Comparison of ENCODE assay signal across 1 cellular context in the genomic region with DNA sequence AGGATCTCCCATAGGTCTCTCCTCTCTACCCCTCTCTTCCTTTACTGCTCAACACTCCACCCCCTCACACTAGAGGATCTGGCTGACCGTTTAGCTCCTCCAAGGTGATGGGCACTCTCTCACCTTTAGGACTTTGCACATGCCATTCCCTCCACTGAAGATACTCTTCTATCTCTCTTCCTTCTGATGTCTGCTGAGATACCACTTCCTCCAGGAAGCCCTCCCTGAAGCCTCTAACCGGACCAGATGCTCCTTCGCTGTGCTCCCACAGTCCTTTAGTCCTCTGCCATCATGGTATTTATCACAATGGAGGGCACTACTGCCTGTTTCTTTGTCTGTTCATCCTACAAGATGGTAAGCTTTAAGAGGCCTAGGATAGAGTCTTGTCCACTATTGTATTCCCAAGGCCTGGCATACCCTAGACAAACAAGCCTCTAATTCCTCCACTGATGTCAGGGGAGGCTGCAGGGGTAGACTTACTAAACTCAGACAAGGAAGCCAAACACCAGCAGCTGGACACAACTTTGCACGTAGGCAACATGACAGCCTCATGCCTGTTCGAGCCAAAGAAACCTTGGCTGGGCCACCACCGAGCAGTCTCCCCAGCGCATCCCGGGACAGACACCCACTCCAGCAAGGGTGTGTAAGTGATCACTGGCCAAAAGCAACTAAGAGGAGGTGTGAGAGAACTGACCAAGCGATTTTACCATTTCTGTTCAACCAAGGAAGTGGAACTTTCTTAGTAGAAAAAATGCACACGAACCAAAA.
TF ChIP-seq lines count a peak whose summit lies in the region.

No MANE protein-coding gene starts in this region.

TF ChIP-seq in HCT116, 20 proteins besides CTCF, POLR2A, EP300 and RAD21 (continued from another document):
- TF ChIP-seq SP1 (IDR thresholded peaks at IDR 0.05; ENCODE audit: low read depth) (no peak), EZH2phosphoT487 (IDR thresholded peaks at IDR 0.05; ENCODE audit: borderline replicate concordance) (no peak), CBX3 (IDR thresholded peaks at IDR 0.05; ENCODE audit: low read depth) (no peak), JUND (IDR thresholded peaks at IDR 0.05) (no peak), SIN3A (IDR thresholded peaks at IDR 0.05; ENCODE audit: low read depth) (no peak), SRF (IDR thresholded peaks at IDR 0.05; ENCODE audit: low read depth) (no peak), EGR1 (IDR thresholded peaks at IDR 0.05; ENCODE audit: low read depth) (no peak), FOSL1 (IDR thresholded peaks at IDR 0.05; ENCODE audit: low read depth) (no peak)
- TF ChIP-seq, protein P1, sequence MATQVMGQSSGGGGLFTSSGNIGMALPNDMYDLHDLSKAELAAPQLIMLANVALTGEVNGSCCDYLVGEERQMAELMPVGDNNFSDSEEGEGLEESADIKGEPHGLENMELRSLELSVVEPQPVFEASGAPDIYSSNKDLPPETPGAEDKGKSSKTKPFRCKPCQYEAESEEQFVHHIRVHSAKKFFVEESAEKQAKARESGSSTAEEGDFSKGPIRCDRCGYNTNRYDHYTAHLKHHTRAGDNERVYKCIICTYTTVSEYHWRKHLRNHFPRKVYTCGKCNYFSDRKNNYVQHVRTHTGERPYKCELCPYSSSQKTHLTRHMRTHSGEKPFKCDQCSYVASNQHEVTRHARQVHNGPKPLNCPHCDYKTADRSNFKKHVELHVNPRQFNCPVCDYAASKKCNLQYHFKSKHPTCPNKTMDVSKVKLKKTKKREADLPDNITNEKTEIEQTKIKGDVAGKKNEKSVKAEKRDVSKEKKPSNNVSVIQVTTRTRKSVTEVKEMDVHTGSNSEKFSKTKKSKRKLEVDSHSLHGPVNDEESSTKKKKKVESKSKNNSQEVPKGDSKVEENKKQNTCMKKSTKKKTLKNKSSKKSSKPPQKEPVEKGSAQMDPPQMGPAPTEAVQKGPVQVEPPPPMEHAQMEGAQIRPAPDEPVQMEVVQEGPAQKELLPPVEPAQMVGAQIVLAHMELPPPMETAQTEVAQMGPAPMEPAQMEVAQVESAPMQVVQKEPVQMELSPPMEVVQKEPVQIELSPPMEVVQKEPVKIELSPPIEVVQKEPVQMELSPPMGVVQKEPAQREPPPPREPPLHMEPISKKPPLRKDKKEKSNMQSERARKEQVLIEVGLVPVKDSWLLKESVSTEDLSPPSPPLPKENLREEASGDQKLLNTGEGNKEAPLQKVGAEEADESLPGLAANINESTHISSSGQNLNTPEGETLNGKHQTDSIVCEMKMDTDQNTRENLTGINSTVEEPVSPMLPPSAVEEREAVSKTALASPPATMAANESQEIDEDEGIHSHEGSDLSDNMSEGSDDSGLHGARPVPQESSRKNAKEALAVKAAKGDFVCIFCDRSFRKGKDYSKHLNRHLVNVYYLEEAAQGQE (IDR thresholded peaks at IDR 0.05; ENCODE audit: low read depth), result no peak
- TF ChIP-seq, protein P2, sequence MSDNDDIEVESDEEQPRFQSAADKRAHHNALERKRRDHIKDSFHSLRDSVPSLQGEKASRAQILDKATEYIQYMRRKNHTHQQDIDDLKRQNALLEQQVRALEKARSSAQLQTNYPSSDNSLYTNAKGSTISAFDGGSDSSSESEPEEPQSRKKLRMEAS (IDR thresholded peaks at IDR 0.05), result no peak
- TF ChIP-seq, protein P3, sequence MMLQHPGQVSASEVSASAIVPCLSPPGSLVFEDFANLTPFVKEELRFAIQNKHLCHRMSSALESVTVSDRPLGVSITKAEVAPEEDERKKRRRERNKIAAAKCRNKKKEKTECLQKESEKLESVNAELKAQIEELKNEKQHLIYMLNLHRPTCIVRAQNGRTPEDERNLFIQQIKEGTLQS (IDR thresholded peaks at IDR 0.05), result no peak
